15 cellular contexts compared by ENCODE assay signal in the genomic region with DNA sequence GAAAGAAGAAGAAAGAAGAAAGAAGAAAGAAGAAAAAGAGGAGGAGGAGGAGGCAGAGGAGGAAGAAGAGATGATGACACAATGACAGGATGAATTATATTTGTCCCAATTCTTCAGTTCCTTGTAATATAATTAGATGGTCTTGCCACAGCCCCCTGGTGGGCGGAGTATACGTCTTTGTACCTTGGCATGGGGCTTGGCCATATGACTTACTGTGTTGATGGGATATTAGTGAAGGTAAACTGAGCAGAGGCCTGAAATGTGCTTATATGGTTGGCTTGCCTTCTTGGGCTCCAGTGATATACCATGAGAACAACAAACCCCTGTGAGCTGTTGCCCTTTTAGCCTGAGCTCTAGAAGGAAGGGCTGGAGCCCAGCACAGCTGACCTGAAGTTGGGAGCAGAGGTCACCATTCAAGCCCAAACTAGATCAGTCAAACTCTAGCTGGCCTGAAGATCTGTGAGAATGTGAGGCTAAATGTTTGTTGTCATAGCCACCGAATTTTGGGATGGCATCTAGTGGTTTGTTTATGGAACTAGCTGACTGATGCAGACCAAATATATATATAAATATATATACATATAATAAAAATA. TPM values are rescaled to one million over a fixed set of nuclear protein-coding genes. Genes with fewer than 3 reads are reported as not detected.
DNase-seq lines count a peak whose midpoint lies in the region; TF ChIP-seq lines count a peak whose summit lies in the region.
"Had no signal": no experiment of that assay in that cellular context is flagged by ENCODE, and none has a peak within 500 bp of the region (broad histone marks: within the 10 kb centered on the region; RNA-seq: fewer than 3 reads in every experiment).

No MANE protein-coding gene starts in this region.

- intact Hi-C loops in PC-9 (cut with micrococcal nuclease; ENCODE audit: unreplicated experiment) (no loop called here), Calu3 (cut with micrococcal nuclease; ENCODE audit: unreplicated experiment) (no loop called here)

- peaks cover 12% of the 10 kb centered on the region for H3K36me3 Mint-ChIP-seq in Calu3 (ENCODE audit: insufficient read depth, unreplicated experiment)

- H3K79me2 ChIP-seq in mesendoderm (ENCODE audit: control insufficient read depth, insufficient read depth, low read length) = no peaks in the 10 kb centered on the region
- no peaks in the 10 kb centered on the region for H3K79me2 ChIP-seq in PC-9 (ENCODE audit: low read depth)

- H3K9me3 Mint-ChIP-seq in Calu3 (ENCODE audit: low read depth, unreplicated experiment) = no peaks in the 10 kb centered on the region
- H3K9me3 Mint-ChIP-seq: activated T-helper 17 cell treated with anti-CD3 and anti-CD28 coated beads, Interleukin-2, amount 50 U/mL, for 72 hours had no signal

- H3K27ac Mint-ChIP-seq in Calu3 (ENCODE audit: unreplicated experiment) = no peak overlapping the region
- H3K27ac Mint-ChIP-seq: activated T-helper 17 cell treated with anti-CD3 and anti-CD28 coated beads, Interleukin-2, amount 50 U/mL, for 72 hours had no signal

- H3K27me3 Mint-ChIP-seq in Calu3 (ENCODE audit: unreplicated experiment) = no peaks in the 10 kb centered on the region
- H3K27me3 Mint-ChIP-seq: activated T-helper 17 cell treated with anti-CD3 and anti-CD28 coated beads, Interleukin-2, amount 50 U/mL, for 72 hours had no signal

- no peaks in the 10 kb centered on the region for H3F3A ChIP-seq in PC-9 (ENCODE audit: insufficient read depth, low read depth)

- peak; percentile 14 for DNase-seq in COLO668 (lab: John Stamatoyannopoulos, UW; ENCODE audit: unreplicated experiment)
- DNase-seq in KBM-7 = peak; percentile 49
- peak; percentile 29 for DNase-seq in SKM-1 treated with dmso at 0.1 percent for 144 hours (lab: John Stamatoyannopoulos, UW; ENCODE audit: unreplicated experiment)
- peak; percentile 48 for DNase-seq in mesendoderm
- no peak for DNase-seq in PC-9
- no peak for DNase-seq in Calu3
- no peak for DNase-seq in kidney tubule cell (ENCODE audit: low spot score)
- DNase-seq: activated CD4-positive, CD25-positive, alpha-beta regulatory T cell; COR-L47; KG1; NCI-H446; SK-N-SH had no signal

- no peak overlapping the region for H4K8ac ChIP-seq in mesendoderm (ENCODE audit: low read depth, low read length)

- no peak overlapping the region for H2AFZ ChIP-seq in PC-9

- no CpG with 5 or more reads among the region's 3 CpGs for WGBS in mesendoderm (ENCODE audit: extremely low coverage, insufficient coverage, low lambda C conversion rate)

- TF ChIP-seq CTCF in PC-9 (conservative IDR thresholded peaks at IDR 0.05) (no peak), Calu3 (IDR thresholded peaks at IDR 0.05; ENCODE audit: unreplicated experiment) (no peak)

- no peak overlapping the region for H4K5ac ChIP-seq in mesendoderm (ENCODE audit: low read length)

- H3K4me1 Mint-ChIP-seq in Calu3 (ENCODE audit: low read depth, unreplicated experiment) = no peaks in the 10 kb centered on the region

- H3K4me1 ChIP-seq in mesendoderm (ENCODE audit: control insufficient read depth, low read depth, low read length) = no peaks in the 10 kb centered on the region
- H3K4me1 ChIP-seq in PC-9 (replicated peaks; ENCODE audit: insufficient read depth) = no peaks in the 10 kb centered on the region

- H3K4ac ChIP-seq in mesendoderm (ENCODE audit: low read depth, low read length) = no peak overlapping the region

- H3K4me3 ChIP-seq in mesendoderm (ENCODE audit: low read length) (no peak overlapping the region), PC-9 (no peak overlapping the region)

- H3K18ac ChIP-seq in mesendoderm (ENCODE audit: low read length) = no peak overlapping the region

- H2BK5ac ChIP-seq in mesendoderm (ENCODE audit: low read length) = no peak overlapping the region

- H2BK15ac ChIP-seq in mesendoderm (replicated peaks; ENCODE audit: low read depth) = no peak overlapping the region

- no peak overlapping the region for H2BK120ac ChIP-seq in mesendoderm (ENCODE audit: low read depth, low read length)

- in situ Hi-C loops in KBM-7 (cut with MboI; ENCODE audit: low pct_unique_long_range_greater_than_20kb, low sequenced_read_pairs) = no loop called here

- no peak overlapping the region for H3K23ac ChIP-seq in mesendoderm (ENCODE audit: low read length)

- H3K56ac ChIP-seq in mesendoderm (ENCODE audit: low read length) = no peak overlapping the region

- H3K27me3 ChIP-seq in mesendoderm (ENCODE audit: insufficient read depth, low read length, poor library complexity) (no peaks in the 10 kb centered on the region), PC-9 (ENCODE audit: insufficient read depth, low read depth) (no peaks in the 10 kb centered on the region)

- H3K9me2 ChIP-seq in PC-9 (ENCODE audit: insufficient read depth) = no peaks in the 10 kb centered on the region
- H3K9me2 ChIP-seq: SK-N-SH had no signal

- CTCF ChIA-PET in PC-9 (lab: Charles Lee) = no interaction called here
- CTCF ChIA-PET in Calu3 (lab: Charles Lee) = interaction anchor here (0.6 kb wide), 1 partner anchor 1815 kb away, joined by 3 read pairs; no protein-coding TSS in a partner anchor

- no peak overlapping the region for H2AK5ac ChIP-seq in mesendoderm (ENCODE audit: low read length)

- no peak overlapping the region for H3K4me3 Mint-ChIP-seq in Calu3 (ENCODE audit: low read depth, unreplicated experiment)
- H3K4me3 Mint-ChIP-seq: activated T-helper 17 cell treated with anti-CD3 and anti-CD28 coated beads, Interleukin-2, amount 50 U/mL, for 72 hours had no signal

- no peaks in the 10 kb centered on the region for H3K9me3 ChIP-seq in PC-9 (ENCODE audit: insufficient read depth, low read depth)
- H3K9me3 ChIP-seq: SK-N-SH had no signal

- no peak overlapping the region for H3K27ac ChIP-seq in mesendoderm (ENCODE audit: low read depth, low read length)
- no peak overlapping the region for H3K27ac ChIP-seq in PC-9
- H3K27ac ChIP-seq: epithelial cell of prostate had no signal

- no peaks in the 10 kb centered on the region for H3K36me3 ChIP-seq in mesendoderm (ENCODE audit: control insufficient read depth, insufficient read depth, low read length)
- H3K36me3 ChIP-seq in PC-9 (ENCODE audit: low read depth) = no peaks in the 10 kb centered on the region

- no peaks in the 10 kb centered on the region for H3K79me1 ChIP-seq in mesendoderm (ENCODE audit: low read length)

- H4K20me1 ChIP-seq in PC-9 (ENCODE audit: insufficient read depth) = no peaks in the 10 kb centered on the region

- H3K9ac ChIP-seq in mesendoderm (ENCODE audit: low read length) = no peak overlapping the region
- H3K9ac ChIP-seq: SK-N-SH had no signal

- BruUV-seq in PC-9 (replicated peaks; lab: Mats Ljungman, UMichigan) (no TSS peak), Calu3 (replicated peaks; lab: Mats Ljungman, UMichigan) (no TSS peak)

- POLR2A ChIA-PET in PC-9 (lab: Charles Lee; ENCODE audit: unreplicated experiment) = no interaction called here

- H3K4me2 ChIP-seq in mesendoderm (ENCODE audit: low read length) (no peak overlapping the region), PC-9 (no peak overlapping the region)
- H3K4me2 ChIP-seq: SK-N-SH had no signal

RNA-seq across cellular contexts. Expression of gene LY75, which starts 31.3 kb away (rescaled TPM):
- polyA plus RNA-seq in mesendoderm (2013, experiment 1 of 2) = 3.5 TPM
- 3.0 TPM for polyA plus RNA-seq in mesendoderm (2013, experiment 2 of 2)
- total RNA-seq in PC-9 (2021) (10.6 and 14.4 TPM in 2 replicates), Calu3 (2022) (54.7 and 65.6 TPM in 2 replicates)
- total RNA-seq: H4 had no signal
- polyA plus RNA-seq: SK-N-SH had no signal

Comparison
In these comparisons a context has a peak if more than half of its experiments do, and no peak if none do; other contexts are left out.
1. DNase-seq: peak in COLO668 (single experiment), KBM-7 (single experiment), SKM-1 treated with dmso at 0.1 percent for 144 hours (single experiment) and mesendoderm (single experiment); none in PC-9 (0 of 2), Calu3 (single experiment) and kidney tubule cell (single experiment).